17 cellular contexts compared by ENCODE assay signal in genomic region chr1:170593612-170594011, GRCh38.
A peak's percentile ranks its signal among the peaks of the same experiment; 100 is the strongest.
DNase-seq lines count a peak whose midpoint lies in the region; FAIRE-seq and TF ChIP-seq lines count a peak whose summit lies in the region.
"Had no signal": no experiment of that assay in that cellular context is flagged by ENCODE, and none has a peak within 500 bp of the region (broad histone marks: within the 10 kb centered on the region; RNA-seq: fewer than 3 reads in every experiment).

No MANE protein-coding gene starts in this region.

- no peak for TF ChIP-seq CTCF in hepatocyte (IDR thresholded peaks at IDR 0.05; ENCODE audit: poor library complexity)
- no peak for TF ChIP-seq CTCF in suprapubic skin (IDR thresholded peaks at IDR 0.05)

- no peaks in the 10 kb centered on the region for H4K20me1 ChIP-seq in GM23248 (ENCODE audit: insufficient read depth)
- H4K20me1 ChIP-seq in hepatocyte (ENCODE audit: insufficient read depth, poor library complexity, severe bottlenecking), result no peaks in the 10 kb centered on the region

- H2AFZ ChIP-seq in GM23248 (peak overlapping the region; percentile 81), hepatocyte (no peak overlapping the region)

- H3K79me2 ChIP-seq in GM23248 (ENCODE audit: insufficient read depth) (peaks cover 33% of the 10 kb centered on the region), hepatocyte (no peaks in the 10 kb centered on the region)

- H3K4me3 ChIP-seq in GM23248, result peak overlapping the region; percentile 76
- peak overlapping the region; percentile 8 for H3K4me3 ChIP-seq in SK-N-MC
- no peak overlapping the region for H3K4me3 ChIP-seq in hepatocyte
- peak overlapping the region; percentile 22 for H3K4me3 ChIP-seq in suprapubic skin
- H3K4me3 ChIP-seq: gastroesophageal sphincter had no signal

- DNase-seq in GM23248 (peak; percentile 55), SK-N-MC (ENCODE audit: low read depth, low spot score) (no peak), hepatocyte (ENCODE audit: low spot score) (no peak), suprapubic skin (ENCODE audit: low spot score in 2 of 2) (no peak), midbrain (lab: John Stamatoyannopoulos, UW) (no peak), NCI-H146 (lab: John Stamatoyannopoulos, UW) (no peak), H54 (ENCODE audit: insufficient read length, low spot score) (no peak)
- no peak for DNase-seq in stimulated activated CD4-positive, alpha-beta T cell treated with anti-CD3 and anti-CD28 coated beads, Interleukin-4, amount 100 ng/mL, for 4 hours
- DNase-seq: activated naive CD8-positive, alpha-beta T cell treated with anti-CD3 and anti-CD28 coated beads, Interleukin-2, amount 10 ng/mL, durations not matched to agents 7 days and 5 days; GOT3; NCI-H1417 treated with DMSO at 0.1 percent for 48 hours; stimulated activated CD4-positive, alpha-beta T cell treated with anti-CD3 and anti-CD28 coated beads, Interleukin-15, amount 100 ng/mL, for 24 hours had no signal

- peaks cover 31% of the 10 kb centered on the region for H3F3A ChIP-seq in GM23248 (ENCODE audit: insufficient read depth)

- H3K27ac ChIP-seq in GM23248, result peak overlapping the region; percentile 90
- peak overlapping the region; percentile 94 for H3K27ac ChIP-seq in SK-N-MC
- H3K27ac ChIP-seq in hepatocyte, result peak overlapping the region; percentile 76
- H3K27ac ChIP-seq in suprapubic skin, result peak overlapping the region; percentile 24
- H3K27ac ChIP-seq: gastroesophageal sphincter had no signal

- no peaks in the 10 kb centered on the region for H3K9me2 ChIP-seq in GM23248 (ENCODE audit: insufficient read depth)
- no peaks in the 10 kb centered on the region for H3K9me2 ChIP-seq in hepatocyte (replicated peaks; ENCODE audit: insufficient read depth)

- H3K36me3 ChIP-seq in GM23248 (ENCODE audit: low read depth), result no peaks in the 10 kb centered on the region
- no peaks in the 10 kb centered on the region for H3K36me3 ChIP-seq in SK-N-MC (ENCODE audit: insufficient read depth, low read length)
- no peaks in the 10 kb centered on the region for H3K36me3 ChIP-seq in hepatocyte (replicated peaks; ENCODE audit: insufficient read depth, low read depth)
- no peaks in the 10 kb centered on the region for H3K36me3 ChIP-seq in suprapubic skin
- H3K36me3 ChIP-seq: gastroesophageal sphincter, tibial nerve had no signal

- FAIRE-seq in H54 (lab: Jason Lieb, UNC), result no peak
- FAIRE-seq: endothelial cell of umbilical vein, RCC 7860, TTC549 had no signal

- H3K9me3 ChIP-seq in GM23248 (ENCODE audit: low read depth), result no peaks in the 10 kb centered on the region
- H3K9me3 ChIP-seq in SK-N-MC (ENCODE audit: low read depth, low read length), result no peaks in the 10 kb centered on the region
- no peaks in the 10 kb centered on the region for H3K9me3 ChIP-seq in hepatocyte (ENCODE audit: low read depth)
- H3K9me3 ChIP-seq in suprapubic skin, result no peaks in the 10 kb centered on the region

- peak overlapping the region; percentile 82 for H3K9ac ChIP-seq in GM23248
- no peak overlapping the region for H3K9ac ChIP-seq in SK-N-MC (ENCODE audit: insufficient read length)

- H3K4me1 ChIP-seq in GM23248 (ENCODE audit: insufficient read depth) (peaks cover 57% of the 10 kb centered on the region), hepatocyte (ENCODE audit: insufficient read depth) (no peaks in the 10 kb centered on the region), suprapubic skin (peaks cover 11% of the 10 kb centered on the region)
- H3K4me1 ChIP-seq: gastroesophageal sphincter, tibial nerve had no signal

- 0% methylated on average over 2 of the region's 2 CpGs for WGBS in GM23248 (ENCODE audit: low coverage in 1 of 2, low lambda C conversion rate in 2 of 2, missing lambda C conversion rate in 2 of 2), 2 experiments
- WGBS in hepatocyte (ENCODE audit: low lambda C conversion rate, missing lambda C conversion rate), result 39% methylated on average over 2 of the region's 2 CpGs
- WGBS in suprapubic skin, result 19% methylated on average over 2 of the region's 2 CpGs

- no peak for TF ChIP-seq EP300 in suprapubic skin (IDR thresholded peaks at IDR 0.05)

- H3K27me3 ChIP-seq in GM23248 (replicated peaks; ENCODE audit: insufficient read depth) (no peaks in the 10 kb centered on the region), hepatocyte (peaks cover 4% of the 10 kb centered on the region), suprapubic skin (no peaks in the 10 kb centered on the region)
- H3K27me3 ChIP-seq: tibial nerve had no signal

- TF ChIP-seq POLR2A in suprapubic skin (IDR thresholded peaks at IDR 0.05), result no peak
- TF ChIP-seq POLR2A in H54 (IDR thresholded peaks at IDR 0.05; ENCODE audit: low read depth, low read length), result no peak

- H3K4me2 ChIP-seq in GM23248 (ENCODE audit: unreplicated experiment) (peak overlapping the region; percentile 90), hepatocyte (peak overlapping the region; percentile 68)

- in situ Hi-C loops in GM23248 (cut with MboI), result no loop called here

Comparison
In these comparisons a context has a peak if more than half of its experiments do, and no peak if none do; other contexts are left out.
1. H3K27ac ChIP-seq: peak in every context shown above with its lines; median percentile 94 in SK-N-MC; 90 in GM23248; 76 in hepatocyte; 24 in suprapubic skin.